1 cellular context compared by ENCODE assay signal in genomic region chr2:232885264-232885961, GRCh38.
A peak's percentile ranks its signal among the peaks of the same experiment; 100 is the strongest.
TF ChIP-seq lines count a peak whose summit lies in the region.

No MANE protein-coding gene starts in this region.

TF ChIP-seq in HepG2, 621 proteins besides CTCF, POLR2A, EP300 and RAD21:
- no peak for TF ChIP-seq PRDM15 (CRISPR knock-in tag; IDR thresholded peaks at IDR 0.05)
- peak; percentile 24; the same call in 1 of the 2 replicates for TF ChIP-seq POLR2G (IDR thresholded peaks at IDR 0.05; ENCODE audit: low read depth, low read length)
- peak; percentile 7 for TF ChIP-seq AGO2 (optimal IDR thresholded peaks at IDR 0.05; ENCODE audit: low read depth, low read length)
